Comparison of ENCODE assay signal across 19 cellular contexts in the genomic region with DNA sequence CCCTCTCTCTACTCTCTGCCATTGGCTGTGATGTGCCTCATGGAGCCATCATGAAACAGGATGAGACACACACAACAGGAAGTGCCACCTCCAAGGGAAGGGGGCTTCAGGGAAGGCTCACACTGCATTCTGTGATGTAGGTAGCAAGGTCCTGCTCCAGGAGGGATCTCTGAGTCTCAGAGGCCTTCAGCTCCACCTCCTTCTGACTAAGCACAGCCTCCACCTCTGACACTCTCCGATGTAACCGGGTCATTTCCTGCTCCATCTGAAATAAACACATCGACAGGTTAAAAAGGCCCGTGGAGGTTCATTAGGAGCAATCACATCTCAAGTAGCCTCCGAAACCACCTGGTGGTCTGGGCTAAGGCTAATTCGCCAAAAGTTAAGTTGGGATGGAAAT.
A peak's percentile ranks its signal among the peaks of the same experiment; 100 is the strongest.
DNase-seq lines count a peak whose midpoint lies in the region; ATAC-seq and TF ChIP-seq lines count a peak whose summit lies in the region.
"Had no signal": no experiment of that assay in that cellular context is flagged by ENCODE, and none has a peak within 500 bp of the region (broad histone marks: within the 10 kb centered on the region; RNA-seq: fewer than 3 reads in every experiment).

No MANE protein-coding gene starts in this region.

- H3K27ac Mint-ChIP-seq in activated CD8-positive, alpha-beta T cell treated with anti-CD3 and anti-CD28 coated beads for 36 hours = no peak overlapping the region
- H3K27ac Mint-ChIP-seq in activated CD8-positive, alpha-beta T cell treated with anti-CD3 and anti-CD28 coated beads, Interleukin-2, amount 10 ng/mL, durations not matched to agents 7 days and 5 days = no peak overlapping the region
- H3K27ac Mint-ChIP-seq in T-helper 2 cell treated with Interferon-gamma antibody and Interleukin-4, amounts not matched to agents 5 μg/mL and 100 μg/mL, for 36 hours = peak overlapping the region; percentile 15
- H3K27ac Mint-ChIP-seq in stimulated activated effector memory CD8-positive, alpha-beta T cell treated with anti-CD3 and anti-CD28 coated beads, Interleukin-12 subunit alpha, Interleukin-12 subunit beta, amount 100 ng/mL, for 72 hours = peak overlapping the region; percentile 36

- no peak for TF ChIP-seq CTCF in activated CD8-positive, alpha-beta T cell treated with anti-CD3 and anti-CD28 coated beads for 36 hours (IDR thresholded peaks at IDR 0.05)

- H3K36me3 Mint-ChIP-seq in activated CD8-positive, alpha-beta T cell treated with anti-CD3 and anti-CD28 coated beads for 36 hours (ENCODE audit: low read depth) = peaks cover 24% of the 10 kb centered on the region
- H3K36me3 Mint-ChIP-seq in activated CD8-positive, alpha-beta T cell treated with anti-CD3 and anti-CD28 coated beads, Interleukin-2, amount 10 ng/mL, durations not matched to agents 7 days and 5 days (ENCODE audit: low read depth) = peaks cover 66% of the 10 kb centered on the region
- peaks cover 55% of the 10 kb centered on the region for H3K36me3 Mint-ChIP-seq in T-helper 2 cell treated with Interferon-gamma antibody and Interleukin-4, amounts not matched to agents 5 μg/mL and 100 μg/mL, for 36 hours (ENCODE audit: low read depth)
- no peaks in the 10 kb centered on the region for H3K36me3 Mint-ChIP-seq in stimulated activated effector memory CD8-positive, alpha-beta T cell treated with anti-CD3 and anti-CD28 coated beads, Interleukin-12 subunit alpha, Interleukin-12 subunit beta, amount 100 ng/mL, for 72 hours

- CTCF ChIA-PET in activated CD8-positive, alpha-beta T cell treated with anti-CD3 and anti-CD28 coated beads for 36 hours (lab: Charles Lee) = no interaction called here
- CTCF ChIA-PET in activated CD8-positive, alpha-beta T cell treated with anti-CD3 and anti-CD28 coated beads, Interleukin-2, amount 10 ng/mL, durations not matched to agents 7 days and 5 days (lab: Charles Lee) = no interaction called here

- peaks cover 7% of the 10 kb centered on the region for H3K4me1 Mint-ChIP-seq in activated CD8-positive, alpha-beta T cell treated with anti-CD3 and anti-CD28 coated beads for 36 hours (ENCODE audit: low read depth)
- peaks cover 7% of the 10 kb centered on the region for H3K4me1 Mint-ChIP-seq in activated CD8-positive, alpha-beta T cell treated with anti-CD3 and anti-CD28 coated beads, Interleukin-2, amount 10 ng/mL, durations not matched to agents 7 days and 5 days (ENCODE audit: low read depth)
- peaks cover 8% of the 10 kb centered on the region for H3K4me1 Mint-ChIP-seq in T-helper 2 cell treated with Interferon-gamma antibody and Interleukin-4, amounts not matched to agents 5 μg/mL and 100 μg/mL, for 36 hours (ENCODE audit: low read depth)
- peaks cover 9% of the 10 kb centered on the region for H3K4me1 Mint-ChIP-seq in stimulated activated effector memory CD8-positive, alpha-beta T cell treated with anti-CD3 and anti-CD28 coated beads, Interleukin-12 subunit alpha, Interleukin-12 subunit beta, amount 100 ng/mL, for 72 hours
- H3K4me1 Mint-ChIP-seq: CD14-positive monocyte had no signal

- peak; percentile 3 for DNase-seq in activated CD8-positive, alpha-beta T cell treated with anti-CD3 and anti-CD28 coated beads for 36 hours
- DNase-seq in activated CD8-positive, alpha-beta T cell treated with anti-CD3 and anti-CD28 coated beads, Interleukin-2, amount 10 ng/mL, durations not matched to agents 7 days and 5 days = no peak
- DNase-seq in ELR (ENCODE audit: low read depth) = peak; percentile 28
- DNase-seq in T-helper 2 cell treated with Interferon-gamma antibody and Interleukin-4, amounts not matched to agents 5 μg/mL and 100 μg/mL, for 36 hours (ENCODE audit: low spot score) = no peak
- DNase-seq in stimulated activated effector memory CD8-positive, alpha-beta T cell treated with anti-CD3 and anti-CD28 coated beads, Interleukin-12 subunit alpha, Interleukin-12 subunit beta, amount 100 ng/mL, for 72 hours (ENCODE audit: low spot score in 2 of 2) = no peak
- no peak for DNase-seq in DMS114 treated with DMSO at 0.1 percent for 48 hours (lab: John Stamatoyannopoulos, UW; ENCODE audit: unreplicated experiment)
- no peak for DNase-seq in NCI-H2107 (lab: John Stamatoyannopoulos, UW)
- DNase-seq in stimulated activated CD4-positive, alpha-beta T cell treated with anti-CD3 and anti-CD28 coated beads, Interleukin-4, amount 100 ng/mL, for 4 hours = no peak
- DNase-seq: 8988T, Caco-2, DMS53, NCI-H1694 treated with DMSO at 0.1 percent for 48 hours, NCI-H2227 treated with DMSO at 0.1 percent for 48 hours, NCI-H510A treated with DMSO at 0.1 percent for 48 hours, NCI-H774, OCI-M1, SHP77 had no signal

- POLR2A ChIA-PET in activated CD8-positive, alpha-beta T cell treated with anti-CD3 and anti-CD28 coated beads for 36 hours (lab: Charles Lee) = no interaction called here
- POLR2A ChIA-PET in activated CD8-positive, alpha-beta T cell treated with anti-CD3 and anti-CD28 coated beads, Interleukin-2, amount 10 ng/mL, durations not matched to agents 7 days and 5 days (lab: Charles Lee) = no interaction called here

- H3K9me3 Mint-ChIP-seq in activated CD8-positive, alpha-beta T cell treated with anti-CD3 and anti-CD28 coated beads for 36 hours = no peaks in the 10 kb centered on the region
- H3K9me3 Mint-ChIP-seq in activated CD8-positive, alpha-beta T cell treated with anti-CD3 and anti-CD28 coated beads, Interleukin-2, amount 10 ng/mL, durations not matched to agents 7 days and 5 days (ENCODE audit: insufficient read depth) = no peaks in the 10 kb centered on the region
- no peaks in the 10 kb centered on the region for H3K9me3 Mint-ChIP-seq in T-helper 2 cell treated with Interferon-gamma antibody and Interleukin-4, amounts not matched to agents 5 μg/mL and 100 μg/mL, for 36 hours
- no peaks in the 10 kb centered on the region for H3K9me3 Mint-ChIP-seq in stimulated activated effector memory CD8-positive, alpha-beta T cell treated with anti-CD3 and anti-CD28 coated beads, Interleukin-12 subunit alpha, Interleukin-12 subunit beta, amount 100 ng/mL, for 72 hours

- ATAC-seq in activated CD8-positive, alpha-beta T cell treated with anti-CD3 and anti-CD28 coated beads for 36 hours = peak; percentile 49
- no peak for ATAC-seq in activated CD8-positive, alpha-beta T cell treated with anti-CD3 and anti-CD28 coated beads, Interleukin-2, amount 10 ng/mL, durations not matched to agents 7 days and 5 days
- peak; percentile 85 for ATAC-seq in stimulated activated effector memory CD8-positive, alpha-beta T cell treated with anti-CD3 and anti-CD28 coated beads, Interleukin-12 subunit alpha, Interleukin-12 subunit beta, amount 100 ng/mL, for 72 hours
- ATAC-seq: K562 had no signal

- no peak overlapping the region for H3K4me3 Mint-ChIP-seq in activated CD8-positive, alpha-beta T cell treated with anti-CD3 and anti-CD28 coated beads for 36 hours
- no peak overlapping the region for H3K4me3 Mint-ChIP-seq in activated CD8-positive, alpha-beta T cell treated with anti-CD3 and anti-CD28 coated beads, Interleukin-2, amount 10 ng/mL, durations not matched to agents 7 days and 5 days
- no peak overlapping the region for H3K4me3 Mint-ChIP-seq in T-helper 2 cell treated with Interferon-gamma antibody and Interleukin-4, amounts not matched to agents 5 μg/mL and 100 μg/mL, for 36 hours
- no peak overlapping the region for H3K4me3 Mint-ChIP-seq in stimulated activated effector memory CD8-positive, alpha-beta T cell treated with anti-CD3 and anti-CD28 coated beads, Interleukin-12 subunit alpha, Interleukin-12 subunit beta, amount 100 ng/mL, for 72 hours
- H3K4me3 Mint-ChIP-seq: CD14-positive monocyte had no signal

- no peaks in the 10 kb centered on the region for H3K27me3 Mint-ChIP-seq in activated CD8-positive, alpha-beta T cell treated with anti-CD3 and anti-CD28 coated beads for 36 hours
- no peaks in the 10 kb centered on the region for H3K27me3 Mint-ChIP-seq in activated CD8-positive, alpha-beta T cell treated with anti-CD3 and anti-CD28 coated beads, Interleukin-2, amount 10 ng/mL, durations not matched to agents 7 days and 5 days (ENCODE audit: low read depth)
- no peaks in the 10 kb centered on the region for H3K27me3 Mint-ChIP-seq in T-helper 2 cell treated with Interferon-gamma antibody and Interleukin-4, amounts not matched to agents 5 μg/mL and 100 μg/mL, for 36 hours (ENCODE audit: low read depth)

- intact Hi-C loops in activated CD8-positive, alpha-beta T cell treated with anti-CD3 and anti-CD28 coated beads for 36 hours (cut with micrococcal nuclease) = no loop called here

Comparison
In these comparisons a context has a peak if more than half of its experiments do, and no peak if none do; other contexts are left out.
1. DNase-seq: peak in activated CD8-positive, alpha-beta T cell treated with anti-CD3 and anti-CD28 coated beads for 36 hours (single experiment) and ELR (single experiment); none in activated CD8-positive, alpha-beta T cell treated with anti-CD3 and anti-CD28 coated beads, Interleukin-2, amount 10 ng/mL, durations not matched to agents 7 days and 5 days (single experiment), T-helper 2 cell treated with Interferon-gamma antibody and Interleukin-4, amounts not matched to agents 5 μg/mL and 100 μg/mL, for 36 hours (single experiment), stimulated activated effector memory CD8-positive, alpha-beta T cell treated with anti-CD3 and anti-CD28 coated beads, Interleukin-12 subunit alpha, Interleukin-12 subunit beta, amount 100 ng/mL, for 72 hours (0 of 2), DMS114 treated with DMSO at 0.1 percent for 48 hours (single experiment), NCI-H2107 (single experiment) and stimulated activated CD4-positive, alpha-beta T cell treated with anti-CD3 and anti-CD28 coated beads, Interleukin-4, amount 100 ng/mL, for 4 hours (0 of 2).
2. H3K27ac Mint-ChIP-seq: peak in T-helper 2 cell treated with Interferon-gamma antibody and Interleukin-4, amounts not matched to agents 5 μg/mL and 100 μg/mL, for 36 hours (single experiment) and stimulated activated effector memory CD8-positive, alpha-beta T cell treated with anti-CD3 and anti-CD28 coated beads, Interleukin-12 subunit alpha, Interleukin-12 subunit beta, amount 100 ng/mL, for 72 hours (single experiment); none in activated CD8-positive, alpha-beta T cell treated with anti-CD3 and anti-CD28 coated beads for 36 hours (single experiment) and activated CD8-positive, alpha-beta T cell treated with anti-CD3 and anti-CD28 coated beads, Interleukin-2, amount 10 ng/mL, durations not matched to agents 7 days and 5 days (single experiment).